ENCODE assay signal across 26 cellular contexts in genomic region chr7:7399707-7400106, GRCh38.
DNase-seq lines count a peak whose midpoint lies in the region; TF ChIP-seq lines count a peak whose summit lies in the region.
"Had no signal": no experiment of that assay in that cellular context is flagged by ENCODE, and none has a peak within 500 bp of the region (broad histone marks: within the 10 kb centered on the region; RNA-seq: fewer than 3 reads in every experiment).

No MANE protein-coding gene starts in this region.

- DNase-seq in AG09309 (ENCODE audit: low read depth) (peak; percentile 1), amniotic epithelial cell (ENCODE audit: low read depth) (peak; percentile 39), left kidney (ENCODE audit: low read depth, low spot score) (peak; percentile 19), retinal pigment epithelial cell (ENCODE audit: low read depth) (peak; percentile 2), GF-D8 (lab: John Stamatoyannopoulos, UW) (no peak), OCI-M1 (lab: John Stamatoyannopoulos, UW) (no peak), brain microvascular endothelial cell (no peak)
- no peak for DNase-seq in effector CD8-positive, alpha-beta T cell (lab: John Stamatoyannopoulos, UW)
- DNase-seq: 8988T, ACHN, Calu3, DND-41, HFFc6, KBM-7, MG63, NCI-H1105 treated with DMSO at 0.1 percent for 48 hours, NCI-H146, NCI-H1930, NCI-H2107, NCI-H446, NCI-H524 treated with DMSO at 0.1 percent for 48 hours, NCI-H774, Right ventricle myocardium superior, RPMI8226 had no signal

- in situ Hi-C loops in brain microvascular endothelial cell (cut with HindIII; ENCODE audit: low pct_ligation_motif_present, low sequenced_read_pairs), result no loop called here

- no peak overlapping the region for H3K4me3 ChIP-seq in AG09309 (ENCODE audit: control insufficient read depth, low read depth, low read length)
- no peak overlapping the region for H3K4me3 ChIP-seq in retinal pigment epithelial cell (ENCODE audit: low read length)
- no peak overlapping the region for H3K4me3 ChIP-seq in brain microvascular endothelial cell (ENCODE audit: low read depth, low read length)
- H3K4me3 ChIP-seq: GM23338, HAP-1, MG63 had no signal

- no peaks in the 10 kb centered on the region for H3K27me3 ChIP-seq in brain microvascular endothelial cell (replicated peaks)
- H3K27me3 ChIP-seq: MG63 had no signal

- H3K36me3 ChIP-seq in brain microvascular endothelial cell (replicated peaks), result no peaks in the 10 kb centered on the region
- H3K36me3 ChIP-seq: HAP-1, MG63 had no signal

- TF ChIP-seq CTCF in AG09309 (IDR thresholded peaks at IDR 0.05; ENCODE audit: control insufficient read depth, insufficient read depth, low read depth, low read length, missing control alignments), result no peak
- TF ChIP-seq CTCF in retinal pigment epithelial cell (conservative IDR thresholded peaks at IDR 0.05; ENCODE audit: low read depth, low read length), result no peak
- TF ChIP-seq CTCF in brain microvascular endothelial cell (IDR thresholded peaks at IDR 0.05; ENCODE audit: low read depth, low read length, missing control alignments), result no peak

- no peak overlapping the region for H3K27ac ChIP-seq in brain microvascular endothelial cell

Comparison
In these comparisons a context has a peak if more than half of its experiments do, and no peak if none do; other contexts are left out.
1. DNase-seq: peak in AG09309 (single experiment), amniotic epithelial cell (single experiment), left kidney (single experiment) and retinal pigment epithelial cell (single experiment); none in GF-D8 (single experiment), OCI-M1 (single experiment), effector CD8-positive, alpha-beta T cell (single experiment) and brain microvascular endothelial cell (single experiment).